In genomic region chr16:3951861-3952332, GRCh38 we compare ENCODE assay signal across 15 cellular contexts.
DNase-seq lines count a peak whose midpoint lies in the region; ATAC-seq and TF ChIP-seq lines count a peak whose summit lies in the region.
"Had no signal": no experiment of that assay in that cellular context is flagged by ENCODE, and none has a peak within 500 bp of the region (broad histone marks: within the 10 kb centered on the region; RNA-seq: fewer than 3 reads in every experiment).

No MANE protein-coding gene starts in this region.

- H3K4me3 Mint-ChIP-seq in endodermal cell = no peak overlapping the region
- H3K4me3 Mint-ChIP-seq: effector memory CD8-positive, alpha-beta T cell; GM23338; IgD-negative memory B cell had no signal

- TF ChIP-seq CTCF in endodermal cell (conservative IDR thresholded peaks at IDR 0.05) = no peak

- H3K36me3 ChIP-seq in endodermal cell (ENCODE audit: control insufficient read depth, insufficient read depth, low read length) (no peaks in the 10 kb centered on the region), aorta (ENCODE audit: control insufficient read depth in 1 of 2, insufficient read depth in 2 of 2, low read length in 1 of 2) (no peaks in the 10 kb centered on the region)
- H3K36me3 ChIP-seq: ovary had no signal

- no peak overlapping the region for H3K9ac ChIP-seq in endodermal cell (ENCODE audit: extremely low read depth, low read length, poor library complexity, severe bottlenecking)

- intact Hi-C loops in aorta (cut with DNase I) = loop anchor here in 1 of 2 donors (10.0 kb wide), 1 partner anchor 363 kb away; the partner anchor contains the start of gene GLIS2
- intact Hi-C loops in left colon (cut with DNase I, micrococcal nuclease) = no loop called here

- no peaks in the 10 kb centered on the region for H3K27me3 ChIP-seq in endodermal cell (ENCODE audit: control insufficient read depth, insufficient read depth, low read length, poor library complexity, severe bottlenecking)
- no peaks in the 10 kb centered on the region for H3K27me3 ChIP-seq in aorta (ENCODE audit: control insufficient read depth in 1 of 2, insufficient read depth in 2 of 2, low read length in 1 of 2)
- H3K27me3 ChIP-seq: ovary had no signal

- WGBS in endodermal cell (ENCODE audit: insufficient coverage in 1 of 2, insufficient read length in 1 of 2), 2 experiments = 94 to 95% methylated on average over 7 of the region's 7 CpGs
- WGBS in aorta, 2 donors = 5 to 6% methylated on average over 7 of the region's 7 CpGs

- DNase-seq in NCI-H2196 (lab: John Stamatoyannopoulos, UW; ENCODE audit: unreplicated experiment) (peak; percentile 29), NCI-H2196 treated with DMSO at 0.1 percent for 48 hours (lab: John Stamatoyannopoulos, UW; ENCODE audit: unreplicated experiment) (no peak), endodermal cell (peak; percentile 7), medulla oblongata (ENCODE audit: extremely low spot score) (peak; percentile 21), aorta (no peak), left colon (no peak)
- DNase-seq: activated CD4-positive, alpha-beta T cell treated with anti-CD3 and anti-CD28 coated beads, Interleukin-2, amount 50 U/mL, for 4 hours; activated naive CD4-positive, alpha-beta T cell treated with anti-CD3 and anti-CD28 coated beads, Interleukin-2, amount 50 U/mL, for 16 hours; effector memory CD8-positive, alpha-beta T cell had no signal

- no peaks in the 10 kb centered on the region for H3K4me1 ChIP-seq in endodermal cell (ENCODE audit: control insufficient read depth, insufficient read depth, low read length)
- H3K4me1 ChIP-seq in aorta (ENCODE audit: control insufficient read depth in 1 of 2, insufficient read depth in 2 of 2, low read length in 2 of 2) = peaks cover 0 to 2% of the 10 kb centered on the region in 2 donors
- H3K4me1 ChIP-seq: A549 had no signal

- H3K27ac ChIP-seq in endodermal cell (ENCODE audit: low read depth, low read length) (no peak overlapping the region), aorta (ENCODE audit: low read depth in 1 of 2, low read length in 2 of 2) (peak overlapping the region; percentile 49 to 90)
- H3K27ac ChIP-seq: A549 had no signal

- H3K9me3 Mint-ChIP-seq in endodermal cell = no peaks in the 10 kb centered on the region
- H3K9me3 Mint-ChIP-seq: effector memory CD8-positive, alpha-beta T cell; GM23338 had no signal

- ATAC-seq in aorta (ENCODE audit: low FRiP score) (peak; percentile 56), GM21528 (IDR thresholded peaks at IDR 0.05; ENCODE audit: low FRiP score, unreplicated experiment) (no peak), left colon (no peak), GM21360 (IDR thresholded peaks at IDR 0.05; ENCODE audit: unreplicated experiment) (no peak)
- ATAC-seq: effector memory CD8-positive, alpha-beta T cell had no signal

- H3K27me3 Mint-ChIP-seq in endodermal cell (ENCODE audit: insufficient read depth) = no peaks in the 10 kb centered on the region

- no peak overlapping the region for H3K27ac Mint-ChIP-seq in endodermal cell
- H3K27ac Mint-ChIP-seq: effector memory CD8-positive, alpha-beta T cell; GM23338; IgD-negative memory B cell had no signal

- H3K36me3 Mint-ChIP-seq in endodermal cell (ENCODE audit: low read depth) = no peaks in the 10 kb centered on the region

- H3K4me3 ChIP-seq in endodermal cell (ENCODE audit: low read length) (no peak overlapping the region), aorta (ENCODE audit: low read length in 2 of 2) (no peak overlapping the region)
- H3K4me3 ChIP-seq: A549, GM23338, ovary had no signal

- H3K9me3 ChIP-seq in endodermal cell (ENCODE audit: control insufficient read depth, low read length) = no peaks in the 10 kb centered on the region
- no peaks in the 10 kb centered on the region for H3K9me3 ChIP-seq in aorta (ENCODE audit: control insufficient read depth, low read length)
- H3K9me3 ChIP-seq: A549, ovary had no signal

- H3K4me1 Mint-ChIP-seq in endodermal cell = no peaks in the 10 kb centered on the region

Comparison
In these comparisons a context has a peak if more than half of its experiments do, and no peak if none do; other contexts are left out.
1. DNase-seq: peak in NCI-H2196 (single experiment), endodermal cell (single experiment) and medulla oblongata (single experiment); none in NCI-H2196 treated with DMSO at 0.1 percent for 48 hours (single experiment), aorta (0 of 2) and left colon (0 of 2).